In the genomic region with DNA sequence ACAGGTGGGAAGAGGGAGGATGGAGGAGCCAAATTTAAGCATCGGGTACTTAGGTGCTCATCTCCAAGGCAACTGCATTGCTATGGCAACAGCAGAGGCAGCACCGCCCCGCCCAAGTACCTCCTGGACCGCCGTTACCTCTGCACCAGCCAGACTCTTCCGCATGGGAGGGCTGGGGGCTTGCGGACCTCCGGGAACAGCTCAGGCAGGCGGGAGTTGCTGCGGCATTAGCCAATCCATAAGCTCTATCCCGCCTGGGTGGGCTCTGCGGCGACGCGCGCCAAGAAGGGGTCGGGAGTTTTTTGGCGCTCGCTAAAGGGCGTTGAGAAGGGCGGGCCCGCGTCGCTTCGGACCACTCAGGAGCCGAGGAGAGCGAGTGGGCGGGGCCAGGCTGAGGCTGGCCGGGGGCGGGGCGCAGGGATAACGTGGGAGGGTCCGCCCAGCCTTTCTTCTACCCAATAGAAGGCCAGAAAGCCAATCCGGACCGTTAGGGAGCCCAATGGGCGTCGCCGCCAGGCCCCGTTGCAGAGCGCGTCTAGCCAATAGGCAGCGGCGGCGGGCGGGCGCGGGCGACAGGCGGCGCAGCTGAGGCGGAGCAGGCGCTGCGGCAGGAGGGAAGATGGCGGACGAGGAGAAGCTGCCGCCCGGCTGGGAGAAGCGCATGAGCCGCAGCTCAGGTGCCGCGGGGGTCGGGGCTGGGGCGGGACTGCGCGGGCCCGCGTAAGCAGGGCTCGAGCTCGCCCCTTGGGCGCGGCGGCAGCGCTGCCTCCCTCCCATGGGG, we compare ENCODE assay signal across 8 cellular contexts.
A peak's percentile ranks its signal among the peaks of the same experiment; 100 is the strongest.
DNase-seq lines count a peak whose midpoint lies in the region; ATAC-seq lines count a peak whose summit lies in the region.

A gene (plus strand): TSS at position 593 of the 781 bp plus-strand sequence. CDS start 27 bp downstream, at position 620.

- DNase-seq in AML-193 (lab: John Stamatoyannopoulos, UW) (peak; percentile 97), NCI-H446 treated with DMSO at 0.1 percent for 48 hours (lab: John Stamatoyannopoulos, UW) (peak; percentile 98), cerebellar cortex (ENCODE audit: low spot score) (peak; percentile 99), islet precursor cell (peak; percentile 100)
- DNase-seq in stimulated activated CD4-positive, alpha-beta T cell treated with anti-CD3 and anti-CD28 coated beads, Interleukin-12 subunit alpha, Interleukin-12 subunit beta, amount 100 ng/mL, for 48 hours (ENCODE audit: low read depth in 2 of 3, low spot score in 1 of 3) = peak; percentile 98 to 99 (median 99)

- ATAC-seq in GM19035 (IDR thresholded peaks at IDR 0.05; ENCODE audit: unreplicated experiment) = peak; percentile 96
- peak; percentile 97 for ATAC-seq in HG03354 (IDR thresholded peaks at IDR 0.05; ENCODE audit: poor library complexity, severe bottlenecking, unreplicated experiment)
- peak; percentile 98 to 99 for ATAC-seq in activated CD4-positive, CD25-positive, alpha-beta regulatory T cell treated with anti-CD3 and anti-CD28 coated beads, Interleukin-2, amount 50 U/mL, for 24 hours

Comparison
In these comparisons a context has a peak if more than half of its experiments do, and no peak if none do; other contexts are left out.
1. Peak in every context shown above with its lines: DNase-seq and ATAC-seq.